In the genomic region with DNA sequence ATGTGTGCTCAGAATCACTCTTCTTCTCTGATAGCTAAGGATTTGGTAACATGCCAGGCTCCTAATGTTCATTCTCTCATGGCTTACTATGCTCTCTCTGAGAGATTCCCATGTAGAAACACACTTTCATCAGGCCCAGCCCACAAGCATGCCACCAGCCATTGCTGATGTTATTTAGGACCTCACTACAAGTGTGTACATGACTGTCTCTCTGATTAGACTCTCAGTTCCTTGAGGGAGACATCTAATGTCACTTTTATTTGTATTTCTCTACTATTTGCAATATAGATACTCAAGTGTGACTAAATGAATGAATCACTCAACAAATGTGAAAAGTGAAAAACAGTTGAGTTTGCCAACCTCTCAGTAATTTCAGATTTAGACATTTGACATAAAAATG, we compare ENCODE assay signal across 14 cellular contexts.
DNase-seq lines count a peak whose midpoint lies in the region; ATAC-seq, FAIRE-seq and TF ChIP-seq lines count a peak whose summit lies in the region.
"Had no signal": no experiment of that assay in that cellular context is flagged by ENCODE, and none has a peak within 500 bp of the region (broad histone marks: within the 10 kb centered on the region; RNA-seq: fewer than 3 reads in every experiment).

No MANE protein-coding gene starts in this region.

- ATAC-seq in activated T-helper 17 cell treated with anti-CD3 and anti-CD28 coated beads, Interleukin-2, amount 50 U/mL, for 72 hours (replicated peaks), result peak; percentile 29

- H3K4me2 ChIP-seq in keratinocyte (ENCODE audit: control insufficient read depth, extremely low read depth, insufficient read depth, low read depth, low read length), result no peak overlapping the region
- H3K4me2 ChIP-seq: BLaER1 treated with 17β-estradiol and CSF1 and Interleukin-3, amounts not matched to agents 10 nM and 100 nM had no signal

- H3K9ac ChIP-seq in keratinocyte (ENCODE audit: control insufficient read depth, extremely low read depth, insufficient read depth, low read length), result no peak overlapping the region
- H3K9ac ChIP-seq: BLaER1 treated with 17β-estradiol and CSF1 and Interleukin-3, amounts not matched to agents 10 nM and 100 nM had no signal

- POLR2A ChIA-PET in A673 (lab: Charles Lee; ENCODE audit: low non-redundant PET), result no interaction called here

- H3K4me1 ChIP-seq in A673 (ENCODE audit: insufficient read depth, low read length, poor library complexity, severe bottlenecking) (no peaks in the 10 kb centered on the region), keratinocyte (ENCODE audit: control insufficient read depth, extremely low read depth, insufficient read depth, low read length) (peaks cover 15% of the 10 kb centered on the region)
- H3K4me1 ChIP-seq: BLaER1 treated with 17β-estradiol and CSF1 and Interleukin-3, amounts not matched to agents 10 nM and 100 nM had no signal

- H4K20me1 ChIP-seq in keratinocyte (ENCODE audit: control insufficient read depth, extremely low read depth, insufficient read depth, low read length), result no peaks in the 10 kb centered on the region
- H4K20me1 ChIP-seq: BLaER1 treated with 17β-estradiol and CSF1 and Interleukin-3, amounts not matched to agents 10 nM and 100 nM had no signal

- no peaks in the 10 kb centered on the region for H3K27me3 ChIP-seq in A673 (replicated peaks; ENCODE audit: insufficient read depth, low read depth, low read length, poor library complexity)
- H3K27me3 ChIP-seq in keratinocyte (ENCODE audit: control insufficient read depth, extremely low read depth, insufficient read depth, low read length), result no peaks in the 10 kb centered on the region
- H3K27me3 ChIP-seq: BLaER1 treated with 17β-estradiol and CSF1 and Interleukin-3, amounts not matched to agents 10 nM and 100 nM had no signal

- H3K4me3 ChIP-seq in A673 (ENCODE audit: low read depth, low read length, poor library complexity, severe bottlenecking) (no peak overlapping the region), keratinocyte (ENCODE audit: control insufficient read depth in 2 of 3, extremely low read depth in 1 of 3, insufficient read depth in 2 of 3, low read depth in 1 of 3, low read length in 3 of 3) (no peak overlapping the region)
- H3K4me3 ChIP-seq: BLaER1 treated with 17β-estradiol and CSF1 and Interleukin-3, amounts not matched to agents 10 nM and 100 nM had no signal

- TF ChIP-seq CTCF in A673 (conservative IDR thresholded peaks at IDR 0.05; ENCODE audit: low read depth, low read length) (no peak), keratinocyte (optimal IDR thresholded peaks at IDR 0.05 in 1 of 3, IDR thresholded peaks at IDR 0.05 in 1 of 3, conservative IDR thresholded peaks at IDR 0.05 in 1 of 3; ENCODE audit: extremely low read depth in 1 of 3, insufficient read depth in 2 of 3, low read length in 3 of 3) (no peak)

- no peaks in the 10 kb centered on the region for H3K9me1 ChIP-seq in keratinocyte (ENCODE audit: control insufficient read depth, extremely low read depth, insufficient read depth, low read length)

- H3K27ac ChIP-seq in A673 (ENCODE audit: low read depth, low read length, poor library complexity, severe bottlenecking) (no peak overlapping the region), keratinocyte (ENCODE audit: control insufficient read depth, insufficient read depth, low read length) (no peak overlapping the region)
- H3K27ac ChIP-seq: BLaER1 treated with 17β-estradiol and CSF1 and Interleukin-3, amounts not matched to agents 10 nM and 100 nM had no signal

- DNase-seq in NCI-H2029 treated with DMSO at 0.1 percent for 48 hours (lab: John Stamatoyannopoulos, UW) (peak; percentile 10), NCI-H2029 (lab: John Stamatoyannopoulos, UW) (no peak), A673 (ENCODE audit: low spot score) (peak; percentile 2), keratinocyte (ENCODE audit: low read depth, low spot score) (no peak), SKM-1 treated with dmso at 0.1 percent for 144 hours (lab: John Stamatoyannopoulos, UW; ENCODE audit: unreplicated experiment) (no peak), NCI-H187 (lab: John Stamatoyannopoulos, UW) (no peak)
- DNase-seq: 8988T; ACHN; CD4-positive, CD25-positive, alpha-beta regulatory T cell; DMS 273 treated with DMSO at 0.1 percent for 48 hours; HCEC 1CT; HFFc6 had no signal

- H2AFZ ChIP-seq in keratinocyte (ENCODE audit: control insufficient read depth, low read length), result peak overlapping the region; percentile 26

- H3K9me3 Mint-ChIP-seq in activated T-helper 17 cell treated with anti-CD3 and anti-CD28 coated beads, Interleukin-2, amount 50 U/mL, for 72 hours, result no peaks in the 10 kb centered on the region
- H3K9me3 Mint-ChIP-seq: HFFc6 had no signal

- H3K27me3 Mint-ChIP-seq in activated T-helper 17 cell treated with anti-CD3 and anti-CD28 coated beads, Interleukin-2, amount 50 U/mL, for 72 hours, result peaks cover 15% of the 10 kb centered on the region

- no peak overlapping the region for H3K27ac Mint-ChIP-seq in activated T-helper 17 cell treated with anti-CD3 and anti-CD28 coated beads, Interleukin-2, amount 50 U/mL, for 72 hours
- H3K27ac Mint-ChIP-seq: CD4-positive, CD25-positive, alpha-beta regulatory T cell; HFFc6 had no signal

- CTCF ChIA-PET in A673 (lab: Charles Lee), result no interaction called here

- intact Hi-C loops in A673 (cut with micrococcal nuclease; ENCODE audit: unreplicated experiment), result no loop called here

- no TSS peak for BruUV-seq in A673 (replicated peaks; lab: Mats Ljungman, UMichigan)

- no peaks in the 10 kb centered on the region for H3K79me2 ChIP-seq in keratinocyte (ENCODE audit: control insufficient read depth, insufficient read depth, low read length)

- H3K4me3 Mint-ChIP-seq in activated T-helper 17 cell treated with anti-CD3 and anti-CD28 coated beads, Interleukin-2, amount 50 U/mL, for 72 hours, result no peak overlapping the region
- H3K4me3 Mint-ChIP-seq: CD4-positive, CD25-positive, alpha-beta regulatory T cell; HFFc6 had no signal

- dilution Hi-C loops in keratinocyte (cut with MboI; ENCODE audit: extremely low pct_ligation_motif_present, low sequenced_read_pairs), result no loop called here

- H3K36me3 ChIP-seq in A673 (ENCODE audit: insufficient read depth, low read length, poor library complexity, severe bottlenecking) (no peaks in the 10 kb centered on the region), keratinocyte (ENCODE audit: control insufficient read depth in 2 of 2, extremely low read depth in 1 of 2, insufficient read depth in 2 of 2, low read length in 2 of 2) (no peaks in the 10 kb centered on the region)
- H3K36me3 ChIP-seq: BLaER1 treated with 17β-estradiol and CSF1 and Interleukin-3, amounts not matched to agents 10 nM and 100 nM had no signal

- no peaks in the 10 kb centered on the region for H3K36me3 Mint-ChIP-seq in activated T-helper 17 cell treated with anti-CD3 and anti-CD28 coated beads, Interleukin-2, amount 50 U/mL, for 72 hours (ENCODE audit: low read depth)
- H3K36me3 Mint-ChIP-seq: CD4-positive, CD25-positive, alpha-beta regulatory T cell had no signal

- no peak for FAIRE-seq in keratinocyte (lab: Jason Lieb, UNC)

- H3K4me1 Mint-ChIP-seq in activated T-helper 17 cell treated with anti-CD3 and anti-CD28 coated beads, Interleukin-2, amount 50 U/mL, for 72 hours, result no peaks in the 10 kb centered on the region
- H3K4me1 Mint-ChIP-seq: CD4-positive, CD25-positive, alpha-beta regulatory T cell had no signal

- H3K9me3 ChIP-seq in A673 (ENCODE audit: low read depth, low read length, poor library complexity, severe bottlenecking) (no peaks in the 10 kb centered on the region), keratinocyte (ENCODE audit: control insufficient read depth, low read depth, low read length) (no peaks in the 10 kb centered on the region)
- H3K9me3 ChIP-seq: BLaER1 treated with 17β-estradiol and CSF1 and Interleukin-3, amounts not matched to agents 10 nM and 100 nM had no signal

Comparison
In these comparisons a context has a peak if more than half of its experiments do, and no peak if none do; other contexts are left out.
1. DNase-seq: peak in NCI-H2029 treated with DMSO at 0.1 percent for 48 hours (single experiment) and A673 (single experiment); none in NCI-H2029 (single experiment), keratinocyte (single experiment), SKM-1 treated with dmso at 0.1 percent for 144 hours (single experiment) and NCI-H187 (0 of 2).